1 cellular context compared by ENCODE assay signal in genomic region chr20:58982406-58983114, GRCh38.
TF ChIP-seq lines count a peak whose summit lies in the region.

No MANE protein-coding gene starts in this region.

TF ChIP-seq in SK-N-SH, 30 proteins besides CTCF, POLR2A, EP300 and RAD21 (continued from another document):
- TF ChIP-seq ZBTB33 (IDR thresholded peaks at IDR 0.05; ENCODE audit: borderline replicate concordance, low read depth) (no peak), TEAD4 (IDR thresholded peaks at IDR 0.05; ENCODE audit: borderline replicate concordance, insufficient read depth) (no peak), POLR2AphosphoS5 (IDR thresholded peaks at IDR 0.05; ENCODE audit: low read depth, low read length) (no peak), TCF12 (IDR thresholded peaks at IDR 0.05) (no peak)
